Comparison of ENCODE assay signal across 11 cellular contexts in the genomic region with DNA sequence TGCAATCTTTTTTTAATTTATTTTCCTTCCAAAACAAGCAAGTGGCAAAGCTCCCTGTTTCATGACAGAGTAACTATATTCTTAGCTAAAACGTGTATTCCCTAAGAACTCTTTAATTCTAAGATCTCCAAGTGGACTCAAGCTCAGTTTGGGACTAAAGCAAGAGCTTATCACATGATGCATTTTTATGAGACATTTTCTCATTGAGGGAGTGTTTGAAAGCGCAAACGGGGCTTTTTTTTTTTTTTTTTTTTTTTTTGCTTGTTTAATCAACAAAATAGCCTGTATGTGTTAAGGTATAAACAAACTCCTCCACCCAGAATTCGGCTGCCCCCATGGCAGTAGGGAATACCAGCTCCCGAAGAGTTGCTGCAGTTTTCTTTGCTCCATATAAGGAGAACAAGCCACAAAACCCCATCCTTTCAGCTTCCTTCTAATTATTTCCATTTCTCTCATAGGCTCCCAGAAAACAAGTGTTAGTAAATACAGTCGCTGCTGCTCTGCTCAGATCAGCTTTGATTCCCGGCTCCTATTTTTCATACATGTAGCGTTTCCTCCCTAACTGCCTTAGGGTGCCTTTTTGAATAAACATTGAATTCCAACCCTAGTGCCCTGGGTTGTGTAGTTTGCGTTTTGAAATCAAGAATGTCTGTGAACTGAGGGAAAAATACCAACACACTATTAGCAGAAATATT. TPM values are rescaled to one million over a fixed set of nuclear protein-coding genes. Genes with fewer than 3 reads are reported as not detected.
DNase-seq lines count a peak whose midpoint lies in the region; ATAC-seq and TF ChIP-seq lines count a peak whose summit lies in the region.
"Had no signal": no experiment of that assay in that cellular context is flagged by ENCODE, and none has a peak within 500 bp of the region (broad histone marks: within the 10 kb centered on the region; RNA-seq: fewer than 3 reads in every experiment).

No MANE protein-coding gene starts in this region.

- H3K27me3 ChIP-seq in adipocyte (replicated peaks; ENCODE audit: control insufficient read depth, insufficient read depth, low read length) (no peaks in the 10 kb centered on the region), left ventricle myocardium inferior (ENCODE audit: low read depth) (no peaks in the 10 kb centered on the region), parathyroid adenoma (ENCODE audit: control insufficient read depth, insufficient read depth, low read length) (no peaks in the 10 kb centered on the region)

- peak overlapping the region; percentile 94 for H3K27ac ChIP-seq in left ventricle myocardium inferior (replicated peaks)
- peak overlapping the region; percentile 98 for H3K27ac ChIP-seq in parathyroid adenoma

- peak overlapping the region; percentile 93 for H3K9ac ChIP-seq in adipocyte (ENCODE audit: low read length)
- peak overlapping the region; percentile 64 for H3K9ac ChIP-seq in parathyroid adenoma

- BruUV-seq in Calu3 (replicated peaks; lab: Mats Ljungman, UMichigan), result no TSS peak

- H3K4me1 Mint-ChIP-seq in Calu3 (ENCODE audit: low read depth, unreplicated experiment), result peaks cover 21% of the 10 kb centered on the region

- H3K4me3 ChIP-seq in adipocyte (ENCODE audit: low read length) (peak overlapping the region; percentile 88), left ventricle myocardium inferior (peak overlapping the region; percentile 67), parathyroid adenoma (ENCODE audit: low read depth, low read length) (peak overlapping the region; percentile 95)

- no peak for TF ChIP-seq CTCF in Calu3 (IDR thresholded peaks at IDR 0.05; ENCODE audit: unreplicated experiment)
- no peak for TF ChIP-seq CTCF in left ventricle myocardium inferior (IDR thresholded peaks at IDR 0.05; ENCODE audit: borderline replicate concordance)
- TF ChIP-seq CTCF in parathyroid adenoma (IDR thresholded peaks at IDR 0.05), result no peak
- no peak for TF ChIP-seq CTCF in GM13977 (IDR thresholded peaks at IDR 0.05; ENCODE audit: extremely low read depth, insufficient read depth, missing control alignments)

- peak overlapping the region; percentile 88 for H3K4me3 Mint-ChIP-seq in Calu3 (ENCODE audit: low read depth, unreplicated experiment)
- H3K4me3 Mint-ChIP-seq: activated B cell treated with CpG ODN at 0.5 μM for 24 hours had no signal

- ATAC-seq in GM21576 (IDR thresholded peaks at IDR 0.05; ENCODE audit: unreplicated experiment) (no peak), HG02571 (IDR thresholded peaks at IDR 0.05; ENCODE audit: unreplicated experiment) (no peak), HG03521 (IDR thresholded peaks at IDR 0.05; ENCODE audit: unreplicated experiment) (no peak)

- CTCF ChIA-PET in Calu3 (lab: Charles Lee), result interaction anchor here (0.6 to 1.3 kb wide), 8 partner anchors 11 to 1287 kb away, joined by 3 to 5 read pairs (median 4); no protein-coding TSS in a partner anchor

- H3K27me3 Mint-ChIP-seq in Calu3 (ENCODE audit: unreplicated experiment), result no peaks in the 10 kb centered on the region
- H3K27me3 Mint-ChIP-seq: activated B cell treated with CpG ODN at 0.5 μM for 24 hours had no signal

- peaks cover 6% of the 10 kb centered on the region for H3K79me2 ChIP-seq in parathyroid adenoma

- no peak for DNase-seq in Calu3
- DNase-seq in adipocyte (ENCODE audit: low read depth), result peak; percentile 23
- no peak for DNase-seq in left ventricle myocardium inferior
- no peak for DNase-seq in GM13977 (ENCODE audit: low spot score)
- DNase-seq: activated B cell treated with CpG ODN at 0.5 μM for 24 hours; NCI-H2171; stimulated activated CD8-positive, alpha-beta memory T cell treated with anti-CD3 and anti-CD28 coated beads, Interleukin-4, amount 100 ng/mL, for 48 hours had no signal

- in situ Hi-C loops in GM13977 (cut with MboI; ENCODE audit: low pct_unique_long_range_greater_than_20kb, low sequenced_read_pairs, unreplicated experiment), result no loop called here

- H2AFZ ChIP-seq in parathyroid adenoma, result peak overlapping the region; percentile 69

- H3K9me3 ChIP-seq in adipocyte (ENCODE audit: control insufficient read depth, low read length) (no peaks in the 10 kb centered on the region), left ventricle myocardium inferior (replicated peaks) (no peaks in the 10 kb centered on the region), parathyroid adenoma (ENCODE audit: control insufficient read depth, low read length) (no peaks in the 10 kb centered on the region)

- no peaks in the 10 kb centered on the region for H3K36me3 ChIP-seq in adipocyte (ENCODE audit: control insufficient read depth, insufficient read depth, low read length, severe bottlenecking)
- H3K36me3 ChIP-seq in left ventricle myocardium inferior, result no peaks in the 10 kb centered on the region
- no peaks in the 10 kb centered on the region for H3K36me3 ChIP-seq in parathyroid adenoma (ENCODE audit: control insufficient read depth, insufficient read depth, low read length)

- H3K4me2 ChIP-seq in parathyroid adenoma (ENCODE audit: low read length), result peak overlapping the region; percentile 75

- H3K9me3 Mint-ChIP-seq in Calu3 (ENCODE audit: low read depth, unreplicated experiment), result no peaks in the 10 kb centered on the region
- H3K9me3 Mint-ChIP-seq: activated B cell treated with CpG ODN at 0.5 μM for 24 hours had no signal

- peak overlapping the region; percentile 57 for H3K27ac Mint-ChIP-seq in Calu3 (ENCODE audit: unreplicated experiment)
- H3K27ac Mint-ChIP-seq: activated B cell treated with CpG ODN at 0.5 μM for 24 hours had no signal

- peaks cover 29% of the 10 kb centered on the region for H3K36me3 Mint-ChIP-seq in Calu3 (ENCODE audit: insufficient read depth, unreplicated experiment)

- peaks cover 48% of the 10 kb centered on the region for H3K4me1 ChIP-seq in adipocyte (ENCODE audit: control insufficient read depth, insufficient read depth, low read length)
- H3K4me1 ChIP-seq in left ventricle myocardium inferior, result peaks cover 50% of the 10 kb centered on the region
- H3K4me1 ChIP-seq in parathyroid adenoma, result peaks cover 14% of the 10 kb centered on the region

- intact Hi-C loops in Calu3 (cut with micrococcal nuclease; ENCODE audit: unreplicated experiment) (no loop called here), left ventricle myocardium inferior (cut with micrococcal nuclease) (no loop called here)

RNA-seq across cellular contexts. Expression of a gene that starts 0.7 kb away (rescaled TPM):
- total RNA-seq in Calu3 (2022), result 5.4 and 7.6 TPM in 2 replicates
- 108 TPM for total RNA-seq in left ventricle myocardium inferior
- total RNA-seq: activated B cell treated with CpG ODN at 0.5 μM for 24 hours had no signal

Comparison
In these comparisons a context has a peak if more than half of its experiments do, and no peak if none do; other contexts are left out.
1. RNA of a gene that starts 0.7 kb away (total RNA-seq): 108 TPM in left ventricle myocardium inferior (single experiment); 5.4 to 7.6 TPM in Calu3; every median in the first group is over 10 times any median in the second.
2. Peak in every context shown above with its lines, with median percentiles within 50 percentile points of each other: H3K4me3 ChIP-seq.